8 cellular contexts compared by ENCODE assay signal in genomic region chr16:30065943-30066881, GRCh38. TPM values are rescaled to one million over a fixed set of nuclear protein-coding genes. Genes with fewer than 3 reads are reported as not detected.
A peak's percentile ranks its signal among the peaks of the same experiment; 100 is the strongest.
DNase-seq lines count a peak whose midpoint lies in the region; ATAC-seq and TF ChIP-seq lines count a peak whose summit lies in the region.

No MANE protein-coding gene starts in this region.

- H3K36me3 ChIP-seq in osteoblast (ENCODE audit: insufficient read depth, low read length), result peaks cover 48% of the 10 kb centered on the region

- ATAC-seq in CD4-positive, alpha-beta T cell (ENCODE audit: poor library complexity), result no peak
- ATAC-seq in HG03442 (IDR thresholded peaks at IDR 0.05; ENCODE audit: unreplicated experiment), result peak; percentile 1
- no peak for ATAC-seq in activated CD8-positive, alpha-beta T cell treated with anti-CD3 and anti-CD28 coated beads for 36 hours
- no peak for ATAC-seq in HG03025 (IDR thresholded peaks at IDR 0.05; ENCODE audit: low FRiP score, unreplicated experiment)

- peaks cover 59% of the 10 kb centered on the region for H3K79me2 ChIP-seq in osteoblast (ENCODE audit: insufficient read depth, low read length)

- H3K9me3 ChIP-seq in CD4-positive, alpha-beta T cell (ENCODE audit: control insufficient read depth, low read length), result no peaks in the 10 kb centered on the region
- no peaks in the 10 kb centered on the region for H3K9me3 ChIP-seq in osteoblast (ENCODE audit: low read depth, low read length)

- no peaks in the 10 kb centered on the region for H3K27me3 Mint-ChIP-seq in CD4-positive, alpha-beta T cell
- H3K27me3 Mint-ChIP-seq in activated CD8-positive, alpha-beta T cell treated with anti-CD3 and anti-CD28 coated beads for 36 hours, result no peaks in the 10 kb centered on the region

- no peak overlapping the region for H2AFZ ChIP-seq in osteoblast (ENCODE audit: low read length)

- H3K4me3 ChIP-seq in fibroblast of pulmonary artery (replicated peaks; ENCODE audit: low read depth, low read length) (peak overlapping the region; percentile 97), osteoblast (ENCODE audit: insufficient read depth, low read length) (peak overlapping the region; percentile 95)

- H3K9me3 Mint-ChIP-seq in CD4-positive, alpha-beta T cell, result no peaks in the 10 kb centered on the region
- H3K9me3 Mint-ChIP-seq in activated CD8-positive, alpha-beta T cell treated with anti-CD3 and anti-CD28 coated beads for 36 hours, result no peaks in the 10 kb centered on the region

- TF ChIP-seq CTCF in CD4-positive, alpha-beta T cell (IDR thresholded peaks at IDR 0.05), result no peak
- no peak for TF ChIP-seq CTCF in activated CD8-positive, alpha-beta T cell treated with anti-CD3 and anti-CD28 coated beads for 36 hours (IDR thresholded peaks at IDR 0.05)
- TF ChIP-seq CTCF in fibroblast of pulmonary artery (IDR thresholded peaks at IDR 0.05; ENCODE audit: low read length, missing control alignments) (no peak), osteoblast (IDR thresholded peaks at IDR 0.05; ENCODE audit: extremely low read depth, low read depth, low read length) (no peak)

- peaks cover 52% of the 10 kb centered on the region for H4K20me1 ChIP-seq in osteoblast (ENCODE audit: insufficient read depth, low read length)

- peak overlapping the region; percentile 100 for H3K4me3 Mint-ChIP-seq in CD4-positive, alpha-beta T cell
- peak overlapping the region; percentile 91 for H3K4me3 Mint-ChIP-seq in activated CD8-positive, alpha-beta T cell treated with anti-CD3 and anti-CD28 coated beads for 36 hours

- H3K27me3 ChIP-seq in CD4-positive, alpha-beta T cell (ENCODE audit: control insufficient read depth, insufficient read depth, low read length), result no peaks in the 10 kb centered on the region
- H3K27me3 ChIP-seq in osteoblast (ENCODE audit: insufficient read depth, low read length), result no peaks in the 10 kb centered on the region

- peak overlapping the region; percentile 99 for H3K4me2 ChIP-seq in osteoblast (ENCODE audit: insufficient read depth, low read length)

- peak overlapping the region; percentile 87 for H3K27ac ChIP-seq in CD4-positive, alpha-beta T cell (ENCODE audit: low read depth, low read length)
- peak overlapping the region; percentile 96 for H3K27ac ChIP-seq in osteoblast (ENCODE audit: low read depth, low read length)

- peak in 6 of 10 experiments; percentile 18 to 40 (median 27) for DNase-seq in CD4-positive, alpha-beta T cell
- peak; percentile 62 for DNase-seq in activated CD8-positive, alpha-beta T cell treated with anti-CD3 and anti-CD28 coated beads for 36 hours
- DNase-seq in fibroblast of pulmonary artery (ENCODE audit: low read depth) (peak; percentile 72), osteoblast (ENCODE audit: insufficient read length, low spot score, missing footprints) (peak; percentile 97), GM19240 (ENCODE audit: insufficient read length, low spot score) (no peak), T1000 (lab: John Stamatoyannopoulos, UW) (no peak)

- POLR2A ChIA-PET in CD4-positive, alpha-beta T cell (lab: Charles Lee), result interaction anchor here (0.5 to 7.2 kb wide), 43 partner anchors 9 to 1244 kb away, joined by 3 to 118 read pairs (median 4); partner anchors contain the start of genes ATXN2L, CD2BP2, CORO1A and DCTPP1
- POLR2A ChIA-PET in activated CD8-positive, alpha-beta T cell treated with anti-CD3 and anti-CD28 coated beads for 36 hours (lab: Charles Lee), result interaction anchor here (0.6 to 6.3 kb wide), 19 partner anchors 12 to 571 kb away, joined by 3 to 83 read pairs (median 4); partner anchors contain the start of genes CORO1A, GDPD3, HIRIP3 and INO80E

- intact Hi-C loops in CD4-positive, alpha-beta T cell (cut with DNase I, micrococcal nuclease), result loop anchor here (1.0 to 10.0 kb wide), 8 partner anchors 9 to 569 kb away; partner anchors contain the start of genes GDPD3 (in 1 of the 2), MAPK3 (in 1 of the 2), MAZ (in 1 of the 2) and PPP4C (in 1 of the 2)
- intact Hi-C loops in activated CD8-positive, alpha-beta T cell treated with anti-CD3 and anti-CD28 coated beads for 36 hours (cut with micrococcal nuclease), result loop anchor here (10.0 kb wide), 1 partner anchor 309 kb away; the partner anchor contains the start of genes MYL11 and TBC1D10B

- peaks cover 43% of the 10 kb centered on the region for H3K4me1 Mint-ChIP-seq in CD4-positive, alpha-beta T cell (ENCODE audit: low read depth)
- H3K4me1 Mint-ChIP-seq in activated CD8-positive, alpha-beta T cell treated with anti-CD3 and anti-CD28 coated beads for 36 hours (ENCODE audit: low read depth), result peaks cover 30% of the 10 kb centered on the region

- peaks cover 68% of the 10 kb centered on the region for H3K36me3 Mint-ChIP-seq in CD4-positive, alpha-beta T cell (ENCODE audit: low read depth)
- peaks cover 69% of the 10 kb centered on the region for H3K36me3 Mint-ChIP-seq in activated CD8-positive, alpha-beta T cell treated with anti-CD3 and anti-CD28 coated beads for 36 hours (ENCODE audit: low read depth)

- H3K4me1 ChIP-seq in osteoblast (ENCODE audit: insufficient read depth, low read length), result peaks cover 50% of the 10 kb centered on the region

- CTCF ChIA-PET in CD4-positive, alpha-beta T cell (lab: Charles Lee), result interaction anchor here (0.6 to 5.0 kb wide), 6 partner anchors 11 to 304 kb away, joined by 3 to 26 read pairs (median 4); partner anchors contain the start of genes KIF22, TBC1D10B and TBX6
- CTCF ChIA-PET in activated CD8-positive, alpha-beta T cell treated with anti-CD3 and anti-CD28 coated beads for 36 hours (lab: Charles Lee), result interaction anchor here (1.0 to 3.2 kb wide), 7 partner anchors 11 to 250 kb away, joined by 3 to 14 read pairs (median 5); partner anchors contain the start of genes PAGR1 and TBX6

- H3K27ac Mint-ChIP-seq in CD4-positive, alpha-beta T cell, result peak overlapping the region; percentile 96
- H3K27ac Mint-ChIP-seq in activated CD8-positive, alpha-beta T cell treated with anti-CD3 and anti-CD28 coated beads for 36 hours, result peak overlapping the region; percentile 100

RNA-seq across cellular contexts. Expression of gene ALDOA, which starts 0.7 kb away (rescaled TPM):
- 100 to 1,000 TPM; 390 to 396 TPM for total RNA-seq in CD4-positive, alpha-beta T cell
- 1,000 to 10,000 TPM; 3,042 to 3,081 TPM for total RNA-seq in activated CD8-positive, alpha-beta T cell treated with anti-CD3 and anti-CD28 coated beads for 36 hours
- 579 and 705 TPM in 2 replicates for total RNA-seq in osteoblast

RNA-seq across cellular contexts. Expression of gene PPP4C, which starts 9.6 kb away (rescaled TPM):
- 10 to 100 TPM; 83.9 to 87.3 TPM for total RNA-seq in CD4-positive, alpha-beta T cell
- 100 to 1,000 TPM; 116 to 121 TPM for total RNA-seq in activated CD8-positive, alpha-beta T cell treated with anti-CD3 and anti-CD28 coated beads for 36 hours
- 175 and 178 TPM in 2 replicates for total RNA-seq in osteoblast

RNA-seq across cellular contexts. Expression of gene TBX6, which starts 25.5 kb away (rescaled TPM):
- total RNA-seq in CD4-positive, alpha-beta T cell, result under 1 TPM; 0.42 to 0.47 TPM
- 1 to 10 TPM; 2.5 TPM for total RNA-seq in activated CD8-positive, alpha-beta T cell treated with anti-CD3 and anti-CD28 coated beads for 36 hours
- total RNA-seq in osteoblast, result 0.29 and 0.36 TPM in 2 replicates

RNA-seq across cellular contexts. Expression of gene YPEL3, which starts 29.8 kb away (rescaled TPM):
- 100 to 1,000 TPM; 154 to 166 TPM for total RNA-seq in CD4-positive, alpha-beta T cell
- total RNA-seq in activated CD8-positive, alpha-beta T cell treated with anti-CD3 and anti-CD28 coated beads for 36 hours, result 10 to 100 TPM; 17.7 to 19.5 TPM
- 28.2 and 31.2 TPM in 2 replicates for total RNA-seq in osteoblast

RNA-seq across cellular contexts. Expression of gene TLCD3B, which starts 35.1 kb away (rescaled TPM):
- not detected for total RNA-seq in CD4-positive, alpha-beta T cell
- total RNA-seq in activated CD8-positive, alpha-beta T cell treated with anti-CD3 and anti-CD28 coated beads for 36 hours, result 1 to 10 TPM; 3.5 to 3.6 TPM
- total RNA-seq in osteoblast, result 0.36 TPM in 1 of 2 replicates, not detected in the other

Comparison
In these comparisons a context has a peak if more than half of its experiments do, and no peak if none do; other contexts are left out.
1. DNase-seq: peak in CD4-positive, alpha-beta T cell (6 of 10), activated CD8-positive, alpha-beta T cell treated with anti-CD3 and anti-CD28 coated beads for 36 hours (single experiment), fibroblast of pulmonary artery (single experiment) and osteoblast (single experiment); none in GM19240 (single experiment) and T1000 (single experiment).